Comparison of ENCODE assay signal across 12 cellular contexts in the genomic region with DNA sequence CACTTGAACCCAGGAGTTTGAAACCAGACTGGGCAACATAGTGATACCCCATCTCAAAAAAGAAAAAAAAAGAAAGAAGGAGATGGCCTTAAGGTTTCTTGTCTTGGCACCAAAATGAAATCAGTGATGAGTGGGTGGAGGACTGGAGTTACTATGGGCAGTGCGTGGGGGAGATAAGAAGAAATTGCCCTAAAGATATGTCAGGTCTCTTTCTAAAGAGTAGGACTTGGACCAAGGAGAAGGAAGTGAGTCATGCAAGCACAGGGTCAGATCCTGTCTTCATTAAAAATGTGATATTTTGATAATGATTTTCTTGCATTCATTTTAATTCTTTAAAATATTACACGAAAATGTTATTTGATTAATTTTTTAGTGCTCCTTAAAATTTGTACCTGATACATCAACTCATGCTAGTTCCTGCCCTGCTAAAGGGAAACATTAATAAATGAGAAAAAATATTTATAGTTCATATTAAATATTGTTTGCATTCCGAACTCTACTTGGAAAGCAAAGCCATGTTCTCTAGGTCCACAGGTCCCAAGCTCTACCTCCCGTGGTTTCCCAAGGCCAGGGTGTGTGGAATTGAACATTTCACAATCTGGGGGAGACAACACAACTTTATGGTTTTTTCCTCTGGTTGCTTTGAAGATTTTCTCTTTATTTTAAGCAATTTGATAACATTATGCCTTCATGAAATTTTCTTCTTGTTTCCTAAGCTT.
DNase-seq lines count a peak whose midpoint lies in the region; ATAC-seq and TF ChIP-seq lines count a peak whose summit lies in the region.
"Had no signal": no experiment of that assay in that cellular context is flagged by ENCODE, and none has a peak within 500 bp of the region (broad histone marks: within the 10 kb centered on the region; RNA-seq: fewer than 3 reads in every experiment).

No MANE protein-coding gene starts in this region.

- H3K27me3 Mint-ChIP-seq in CD4-positive, alpha-beta T cell, result no peaks in the 10 kb centered on the region
- H3K27me3 Mint-ChIP-seq in activated naive CD8-positive, alpha-beta T cell, result no peaks in the 10 kb centered on the region
- H3K27me3 Mint-ChIP-seq in H9 (ENCODE audit: low read depth), result no peaks in the 10 kb centered on the region

- no peaks in the 10 kb centered on the region for H3K27me3 ChIP-seq in CD4-positive, alpha-beta T cell (ENCODE audit: control insufficient read depth, insufficient read depth, low read length)
- H3K27me3 ChIP-seq in IMR-90 (ENCODE audit: control insufficient read depth, insufficient read depth, low read length), result no peaks in the 10 kb centered on the region
- H3K27me3 ChIP-seq in A673 (replicated peaks; ENCODE audit: insufficient read depth, low read depth, low read length, poor library complexity), result no peaks in the 10 kb centered on the region
- H3K27me3 ChIP-seq in H9 (ENCODE audit: insufficient read depth, low read length), result no peaks in the 10 kb centered on the region
- H3K27me3 ChIP-seq: foreskin keratinocyte had no signal

- H3K79me1 ChIP-seq in IMR-90 (ENCODE audit: low read depth in 1 of 2, low read length in 2 of 2) (no peaks in the 10 kb centered on the region), H9 (ENCODE audit: insufficient read depth, low read depth, low read length, poor library complexity, severe bottlenecking) (no peaks in the 10 kb centered on the region)

- no peak overlapping the region for H4K5ac ChIP-seq in IMR-90 (ENCODE audit: low read depth, low read length)
- H4K5ac ChIP-seq in H9 (ENCODE audit: insufficient read length, low read depth, low read length), result no peak overlapping the region

- TF ChIP-seq POLR2A in IMR-90 (IDR thresholded peaks at IDR 0.05; ENCODE audit: low read depth, low read length), result no peak

- H3K4me2 ChIP-seq in IMR-90 (ENCODE audit: low read depth, low read length) (no peak overlapping the region), H9 (ENCODE audit: insufficient read depth, insufficient read length, low read length) (no peak overlapping the region)

- dilution Hi-C loops in IMR-90 (cut with HindIII; ENCODE audit: low sequenced_read_pairs, unreplicated experiment), result loop anchor here (25.0 kb wide), 1 partner anchor 293 kb away; no protein-coding TSS in a partner anchor

- H2BK15ac ChIP-seq in IMR-90 (ENCODE audit: low read depth, low read length), result 0 out of 3 replicates have a peak overlapping the region, but pooled peaks have one; percentile 25
- H2BK15ac ChIP-seq in H9 (ENCODE audit: low read depth, low read length), result no peak overlapping the region

- peak overlapping the region; percentile 75; the same call in 1 of the 2 replicates for H3K18ac ChIP-seq in IMR-90 (ENCODE audit: low read depth, low read length)
- no peak overlapping the region for H3K18ac ChIP-seq in H9 (ENCODE audit: insufficient read length, low read depth, low read length)

- peaks cover 8% of the 10 kb centered on the region for H3K9me3 Mint-ChIP-seq in CD4-positive, alpha-beta T cell
- H3K9me3 Mint-ChIP-seq in activated naive CD8-positive, alpha-beta T cell (ENCODE audit: low read depth), result peaks cover 12% of the 10 kb centered on the region
- H3K9me3 Mint-ChIP-seq in H9, result peaks cover 0 to 9% of the 10 kb centered on the region in 2 experiments; a peak in 3 of 5 replicates

- DNase-seq in CD4-positive, alpha-beta T cell, result no peak
- peak; percentile 55 for DNase-seq in IMR-90
- peak; percentile 21 for DNase-seq in kidney tubule cell (ENCODE audit: low spot score)
- DNase-seq in RWPE1 (ENCODE audit: low spot score), result no peak
- DNase-seq in A673 (ENCODE audit: low spot score), result no peak
- DNase-seq in H9, result no peak
- DNase-seq: DMS153, foreskin keratinocyte, NCI-H2171 had no signal

- H2AK9ac ChIP-seq in IMR-90 (replicated peaks; ENCODE audit: low read depth, low read length, poor library complexity), result no peak overlapping the region

- H3K4ac ChIP-seq in IMR-90 (ENCODE audit: low read depth, low read length) (0 out of 2 replicates have a peak overlapping the region, but pooled peaks have one; percentile 38), H9 (ENCODE audit: low read depth, low read length) (no peak overlapping the region)

- H3K14ac ChIP-seq in IMR-90 (replicated peaks; ENCODE audit: low read depth, low read length) (peak overlapping the region; percentile 36; the same call in 1 of the 2 replicates), H9 (ENCODE audit: insufficient read depth, low read length) (no peak overlapping the region)

- H2BK120ac ChIP-seq in IMR-90 (ENCODE audit: low read depth, low read length), result peak overlapping the region; percentile 12
- H2BK120ac ChIP-seq in H9 (ENCODE audit: low read depth, low read length, poor library complexity, severe bottlenecking), result no peak overlapping the region

- H3K56ac ChIP-seq in IMR-90 (ENCODE audit: extremely low read depth, insufficient read depth, low read length) (no peak overlapping the region), H9 (ENCODE audit: insufficient read length, low read depth, low read length) (no peak overlapping the region)

- peak overlapping the region; percentile 57 for H3K27ac Mint-ChIP-seq in CD4-positive, alpha-beta T cell
- peak overlapping the region; percentile 90 for H3K27ac Mint-ChIP-seq in activated naive CD8-positive, alpha-beta T cell
- H3K27ac Mint-ChIP-seq in H9, result no peak overlapping the region
- H3K27ac Mint-ChIP-seq: progenitor cell of endocrine pancreas had no signal

- H4K91ac ChIP-seq in IMR-90 (ENCODE audit: insufficient read depth, low read depth, low read length) (no peak overlapping the region), H9 (ENCODE audit: insufficient read length, low read depth, low read length) (no peak overlapping the region)

- H2AFZ ChIP-seq in IMR-90 (replicated peaks; ENCODE audit: low read length, poor library complexity) (no peak overlapping the region), H9 (ENCODE audit: low read length) (no peak overlapping the region)

- H3K9me3 ChIP-seq in CD4-positive, alpha-beta T cell (ENCODE audit: control insufficient read depth, low read length), result peaks cover 8% of the 10 kb centered on the region
- H3K9me3 ChIP-seq in IMR-90 (ENCODE audit: control insufficient read depth, insufficient read depth, low read length) (peaks cover 4% of the 10 kb centered on the region), A673 (ENCODE audit: low read depth, low read length, poor library complexity, severe bottlenecking) (no peaks in the 10 kb centered on the region), H9 (ENCODE audit: control insufficient read depth, low read depth, low read length) (no peaks in the 10 kb centered on the region)

- no peaks in the 10 kb centered on the region for H4K20me1 ChIP-seq in IMR-90 (ENCODE audit: insufficient read depth, low read length)
- H4K20me1 ChIP-seq in H9 (ENCODE audit: control insufficient read depth, insufficient read depth, insufficient read length), result no peaks in the 10 kb centered on the region

- CTCF ChIA-PET in CD4-positive, alpha-beta T cell (lab: Charles Lee), result interaction anchor here (1.9 kb wide), 1 partner anchor 10 kb away, joined by 12 read pairs; no protein-coding TSS in a partner anchor
- CTCF ChIA-PET in IMR-90 (lab: Yijun Ruan, JAX) (interaction anchor here (2.3 kb wide), 1 partner anchor 10 kb away, joined by 6 read pairs; no protein-coding TSS in a partner anchor), RWPE1 (lab: Yijun Ruan, JAX) (no interaction called here), A673 (lab: Charles Lee) (interaction anchor here (0.7 kb wide), 1 partner anchor 11 kb away, joined by 3 read pairs; no protein-coding TSS in a partner anchor)

- H3K4me3 ChIP-seq in IMR-90 (ENCODE audit: insufficient read depth, low read depth, low read length) (no peak overlapping the region), A673 (ENCODE audit: low read depth, low read length, poor library complexity, severe bottlenecking) (no peak overlapping the region)

- intact Hi-C loops in CD4-positive, alpha-beta T cell (cut with DNase I, micrococcal nuclease), result loop anchor here (5.0 kb wide), 2 partner anchors 63 to 93 kb away; no protein-coding TSS in a partner anchor
- intact Hi-C loops in IMR-90 (cut with micrococcal nuclease), result no loop called here
- intact Hi-C loops in A673 (cut with micrococcal nuclease; ENCODE audit: unreplicated experiment), result no loop called here

- H3K23ac ChIP-seq in IMR-90 (ENCODE audit: low read depth, low read length), result no peak overlapping the region
- no peak overlapping the region for H3K23ac ChIP-seq in H9 (ENCODE audit: insufficient read length, low read depth, low read length)

- no peak overlapping the region for H2BK12ac ChIP-seq in H9 (ENCODE audit: insufficient read length, low read depth, low read length)

- POLR2A ChIA-PET in CD4-positive, alpha-beta T cell (lab: Charles Lee), result interaction anchor here (0.6 to 3.8 kb wide), 9 partner anchors 10 to 547 kb away, joined by 3 to 19 read pairs (median 3); partner anchors contain the start of gene RAPH1
- POLR2A ChIA-PET in IMR-90 (lab: Charles Lee; ENCODE audit: unreplicated experiment) (no interaction called here), RWPE1 (lab: Yijun Ruan, JAX; ENCODE audit: low non-redundant PET) (no interaction called here), A673 (lab: Charles Lee; ENCODE audit: low non-redundant PET) (no interaction called here)

- H3K4me1 Mint-ChIP-seq in CD4-positive, alpha-beta T cell (ENCODE audit: low read depth), result peaks cover 77% of the 10 kb centered on the region
- H3K4me1 Mint-ChIP-seq in activated naive CD8-positive, alpha-beta T cell (ENCODE audit: low read depth), result peaks cover 83% of the 10 kb centered on the region
- H3K4me1 Mint-ChIP-seq in H9, result peaks cover 3 to 7% of the 10 kb centered on the region in 2 experiments; a peak in 2 of 4 replicates

- 63% methylated on average over 1 of the region's 4 CpGs; no CpG with 5 or more reads in 1 of the 2 experiments for WGBS in IMR-90 (ENCODE audit: extremely low coverage in 2 of 2, insufficient read length in 1 of 2), 2 experiments
- WGBS in H9 (ENCODE audit: extremely low coverage, insufficient read length, low lambda C conversion rate), result no CpG with 5 or more reads among the region's 4 CpGs

- H2BK20ac ChIP-seq in IMR-90 (ENCODE audit: low read depth, low read length) (peak overlapping the region; percentile 41), H9 (ENCODE audit: low read depth, low read length, poor library complexity, severe bottlenecking) (no peak overlapping the region)

- no peak overlapping the region for H3T11ph ChIP-seq in H9 (ENCODE audit: low read length)

- ATAC-seq in CD4-positive, alpha-beta T cell (ENCODE audit: poor library complexity), result no peak
- ATAC-seq in IMR-90 (ENCODE audit: low read depth) (no peak), HG03108 (IDR thresholded peaks at IDR 0.05; ENCODE audit: unreplicated experiment) (no peak)
- ATAC-seq: foreskin keratinocyte had no signal

- H3K9ac ChIP-seq in IMR-90 (ENCODE audit: low read depth, low read length), result no peak overlapping the region
- H3K9ac ChIP-seq in H9 (ENCODE audit: extremely low read depth, insufficient read length, low read length), result no peak overlapping the region

- no peaks in the 10 kb centered on the region for H3K79me2 ChIP-seq in H9 (ENCODE audit: insufficient read depth, low read length)

- H3K9me1 ChIP-seq in IMR-90 (ENCODE audit: insufficient read depth, low read length), result 0 out of 2 replicates have a peak, but pooled peaks cover 6% of the 10 kb centered on the region

- no peak overlapping the region for H3K27ac ChIP-seq in CD4-positive, alpha-beta T cell (ENCODE audit: low read depth, low read length)
- H3K27ac ChIP-seq in IMR-90 (ENCODE audit: insufficient read depth, low read length), result peak overlapping the region; percentile 14; the same call in 1 of the 2 replicates
- no peak overlapping the region for H3K27ac ChIP-seq in RWPE1
- no peak overlapping the region for H3K27ac ChIP-seq in A673 (ENCODE audit: low read depth, low read length, poor library complexity, severe bottlenecking)
- H3K27ac ChIP-seq in H9 (ENCODE audit: insufficient read length, low read depth, low read length), result no peak overlapping the region
- H3K27ac ChIP-seq: foreskin keratinocyte had no signal

- 0 out of 4 replicates have a peak overlapping the region, but pooled peaks of 1 of the 2 experiments have one; percentile 48 for H4K8ac ChIP-seq in IMR-90 (ENCODE audit: low read depth in 2 of 2, low read length in 2 of 2)
- H4K8ac ChIP-seq in H9 (replicated peaks; ENCODE audit: insufficient read length, low read depth, low read length), result no peak overlapping the region

- TF ChIP-seq RAD21 in IMR-90 (IDR thresholded peaks at IDR 0.05; ENCODE audit: low read length), result no peak

- peaks cover 20% of the 10 kb centered on the region for H3K4me1 ChIP-seq in IMR-90 (ENCODE audit: control insufficient read depth, insufficient read depth, low read length)
- H3K4me1 ChIP-seq in A673 (ENCODE audit: insufficient read depth, low read length, poor library complexity, severe bottlenecking), result peaks cover 16% of the 10 kb centered on the region
- H3K4me1 ChIP-seq in H9 (ENCODE audit: insufficient read depth, low read length), result no peaks in the 10 kb centered on the region; the same call in 1 of the 2 replicates

- H3K36me3 ChIP-seq in IMR-90 (ENCODE audit: control insufficient read depth, insufficient read depth, low read length), result no peaks in the 10 kb centered on the region
- no peaks in the 10 kb centered on the region for H3K36me3 ChIP-seq in A673 (ENCODE audit: insufficient read depth, low read length, poor library complexity, severe bottlenecking)

- BruUV-seq in IMR-90 (replicated peaks; lab: Mats Ljungman, UMichigan), result no TSS peak
- BruUV-seq in A673 (replicated peaks; lab: Mats Ljungman, UMichigan), result no TSS peak

- in situ Hi-C loops in IMR-90 (cut with MboI; ENCODE audit: low sequenced_read_pairs), result loop anchor here (25.0 kb wide), 1 partner anchor 568 kb away; the partner anchor contains the start of gene CYP20A1

- peak overlapping the region; percentile 30 for H3K4me3 Mint-ChIP-seq in CD4-positive, alpha-beta T cell
- peak overlapping the region; percentile 56 for H3K4me3 Mint-ChIP-seq in activated naive CD8-positive, alpha-beta T cell
- H3K4me3 Mint-ChIP-seq in H9, result no peak overlapping the region

- H2AK5ac ChIP-seq in IMR-90 (ENCODE audit: low read depth, low read length) (peak overlapping the region; percentile 63; the same call in 1 of the 2 replicates), H9 (ENCODE audit: insufficient read length, low read length) (no peak overlapping the region)

- no peaks in the 10 kb centered on the region for H3K23me2 ChIP-seq in H9 (ENCODE audit: insufficient read length, low read depth, low read length, poor library complexity, severe bottlenecking)

- no peak for TF ChIP-seq CTCF in CD4-positive, alpha-beta T cell (IDR thresholded peaks at IDR 0.05)
- TF ChIP-seq CTCF in IMR-90 (conservative IDR thresholded peaks at IDR 0.05; ENCODE audit: low read depth, low read length), result no peak
- no peak for TF ChIP-seq CTCF in RWPE1 (conservative IDR thresholded peaks at IDR 0.05; ENCODE audit: low read depth)
- no peak for TF ChIP-seq CTCF in A673 (conservative IDR thresholded peaks at IDR 0.05; ENCODE audit: low read depth, low read length)
- no peak for TF ChIP-seq CTCF in H9 (conservative IDR thresholded peaks at IDR 0.05)

- peaks cover 5% of the 10 kb centered on the region for H3K36me3 Mint-ChIP-seq in CD4-positive, alpha-beta T cell (ENCODE audit: low read depth)
- peaks cover 5% of the 10 kb centered on the region for H3K36me3 Mint-ChIP-seq in activated naive CD8-positive, alpha-beta T cell
- peaks cover 0 to 10% (median 3%) of the 10 kb centered on the region in 3 experiments; a peak in 3 of 7 replicates for H3K36me3 Mint-ChIP-seq in H9 (ENCODE audit: insufficient read depth in 1 of 3, low read depth in 3 of 3)

- H2BK5ac ChIP-seq in IMR-90 (ENCODE audit: low read depth, low read length, poor library complexity, severe bottlenecking), result peak overlapping the region; percentile 28
- H2BK5ac ChIP-seq in H9 (ENCODE audit: insufficient read length, low read length), result no peak overlapping the region

Comparison
In these comparisons a context has a peak if more than half of its experiments do, and no peak if none do; other contexts are left out.
1. DNase-seq: peak in IMR-90 (single experiment) and kidney tubule cell (single experiment); none in CD4-positive, alpha-beta T cell (0 of 10), RWPE1 (single experiment), A673 (single experiment) and H9 (single experiment).
2. H3K27ac Mint-ChIP-seq: peak in CD4-positive, alpha-beta T cell (single experiment) and activated naive CD8-positive, alpha-beta T cell (single experiment); none in H9 (0 of 3).
3. H3K4me3 Mint-ChIP-seq: peak in CD4-positive, alpha-beta T cell (single experiment) and activated naive CD8-positive, alpha-beta T cell (single experiment); none in H9 (0 of 2).
4. intact Hi-C loops: an anchor here in CD4-positive, alpha-beta T cell (5.0 kb wide); none called in IMR-90 and A673.